Comparison of ENCODE assay signal across 31 cellular contexts in genomic region chr10:20170661-20171060, GRCh38.
"Had no signal": no experiment of that assay in that cellular context is flagged by ENCODE, and none has a peak within 500 bp of the region (broad histone marks: within the 10 kb centered on the region; RNA-seq: fewer than 3 reads in every experiment).

No MANE protein-coding gene starts in this region.

- H3K9me3 Mint-ChIP-seq: natural killer cell, nephron, neural progenitor cell, type B pancreatic cell had no signal

- H3K4me3 Mint-ChIP-seq: natural killer cell; nephron; neural progenitor cell; stimulated activated memory B cell treated with anti-CD40 and anti-IgM and Interleukin-4, amounts not matched to agents 10 μg/mL and 1 μg/mL and 100 μg/mL, for 72 hours; stimulated activated naive CD8-positive, alpha-beta T cell treated with anti-CD3 and anti-CD28 coated beads, Interleukin-15, amount 100 ng/mL, for 72 hours; type B pancreatic cell had no signal

- H3K36me3 ChIP-seq: neural progenitor cell, ovary, right lobe of liver, sigmoid colon, spleen, suprapubic skin, tibial artery, transverse colon, upper lobe of right lung, uterus had no signal

- H3K36me3 Mint-ChIP-seq: natural killer cell; stimulated activated memory B cell treated with anti-CD40 and anti-IgM and Interleukin-4, amounts not matched to agents 10 μg/mL and 1 μg/mL and 100 μg/mL, for 72 hours had no signal

- ATAC-seq: natural killer cell; psoas muscle; right cardiac atrium; right lobe of liver; stimulated activated memory B cell treated with anti-CD40 and anti-IgM and Interleukin-4, amounts not matched to agents 10 μg/mL and 1 μg/mL and 100 μg/mL, for 72 hours; stimulated activated naive CD8-positive, alpha-beta T cell treated with anti-CD3 and anti-CD28 coated beads, Interleukin-15, amount 100 ng/mL, for 72 hours; stimulated activated naive CD8-positive, alpha-beta T cell treated with anti-CD3 and anti-CD28 coated beads, Interleukin-15, Interleukin-2, amounts not matched to agents 100 U/mL and 50 U/mL, for 24 hours; upper lobe of right lung had no signal

- DNase-seq: natural killer cell; occipital lobe; ovary; posterior cingulate gyrus; psoas muscle; right cardiac atrium; right lobe of liver; sigmoid colon; spleen; stimulated activated CD4-positive, alpha-beta T cell treated with anti-CD3 and anti-CD28 coated beads, Interleukin-12 subunit alpha, Interleukin-12 subunit beta, amount 100 ng/mL, for 4 hours; stimulated activated CD4-positive, alpha-beta T cell treated with anti-CD3 and anti-CD28 coated beads, Interleukin-1b, Interleukin-23, amount 100 ng/mL, for 48 hours; stimulated activated CD4-positive, alpha-beta T cell treated with anti-CD3 and anti-CD28 coated beads, Interleukin-4, amount 100 ng/mL, for 1 hour; stimulated activated CD4-positive, alpha-beta T cell treated with anti-CD3 and anti-CD28 coated beads, Interleukin-4, amount 100 ng/mL, for 4 hours; stimulated activated CD8-positive, alpha-beta memory T cell treated with anti-CD3 and anti-CD28 coated beads, Interleukin-4, amount 100 ng/mL, for 48 hours; stimulated activated naive CD4-positive, alpha-beta T cell; stimulated activated naive CD8-positive, alpha-beta T cell treated with anti-CD3 and anti-CD28 coated beads, Interleukin-15, amount 100 ng/mL, for 72 hours; stimulated activated naive CD8-positive, alpha-beta T cell treated with anti-CD3 and anti-CD28 coated beads, Interleukin-15, Interleukin-2, amounts not matched to agents 100 U/mL and 50 U/mL, for 24 hours; substantia nigra; testis; tibial artery; transverse colon; upper lobe of right lung; uterus had no signal

- H3K4me1 Mint-ChIP-seq: natural killer cell; stimulated activated memory B cell treated with anti-CD40 and anti-IgM and Interleukin-4, amounts not matched to agents 10 μg/mL and 1 μg/mL and 100 μg/mL, for 72 hours; stimulated activated naive CD8-positive, alpha-beta T cell treated with anti-CD3 and anti-CD28 coated beads, Interleukin-15, amount 100 ng/mL, for 72 hours had no signal

- H3K27me3 Mint-ChIP-seq: progenitor cell of endocrine pancreas; stimulated activated memory B cell treated with anti-CD40 and anti-IgM and Interleukin-4, amounts not matched to agents 10 μg/mL and 1 μg/mL and 100 μg/mL, for 72 hours; stimulated activated naive CD8-positive, alpha-beta T cell treated with anti-CD3 and anti-CD28 coated beads, Interleukin-15, amount 100 ng/mL, for 72 hours; type B pancreatic cell had no signal

- H3K4me1 ChIP-seq: psoas muscle, right lobe of liver, sigmoid colon, spleen, suprapubic skin, testis, tibial artery, transverse colon, upper lobe of right lung, uterus had no signal

- H3K27ac Mint-ChIP-seq: natural killer cell; nephron; neural progenitor cell; progenitor cell of endocrine pancreas; stimulated activated memory B cell treated with anti-CD40 and anti-IgM and Interleukin-4, amounts not matched to agents 10 μg/mL and 1 μg/mL and 100 μg/mL, for 72 hours; stimulated activated naive CD8-positive, alpha-beta T cell treated with anti-CD3 and anti-CD28 coated beads, Interleukin-15, amount 100 ng/mL, for 72 hours; type B pancreatic cell had no signal

- H3K27me3 ChIP-seq: neural progenitor cell, ovary, right lobe of liver, sigmoid colon, spleen, suprapubic skin, testis, tibial artery, transverse colon, upper lobe of right lung, uterus had no signal

- H3K27ac ChIP-seq: ovary, parathyroid adenoma, psoas muscle, right lobe of liver, sigmoid colon, spleen, suprapubic skin, testis, tibial artery, transverse colon, upper lobe of right lung, uterus had no signal

- H3K9me3 ChIP-seq: ovary, psoas muscle, right lobe of liver, sigmoid colon, spleen, suprapubic skin, testis, tibial artery, transverse colon, upper lobe of right lung, uterus had no signal

- H3K4me3 ChIP-seq: neural progenitor cell, ovary, psoas muscle, right lobe of liver, sigmoid colon, smooth muscle cell, spleen, suprapubic skin, testis, tibial artery, transverse colon, upper lobe of right lung, uterus had no signal
